In the genomic region with DNA sequence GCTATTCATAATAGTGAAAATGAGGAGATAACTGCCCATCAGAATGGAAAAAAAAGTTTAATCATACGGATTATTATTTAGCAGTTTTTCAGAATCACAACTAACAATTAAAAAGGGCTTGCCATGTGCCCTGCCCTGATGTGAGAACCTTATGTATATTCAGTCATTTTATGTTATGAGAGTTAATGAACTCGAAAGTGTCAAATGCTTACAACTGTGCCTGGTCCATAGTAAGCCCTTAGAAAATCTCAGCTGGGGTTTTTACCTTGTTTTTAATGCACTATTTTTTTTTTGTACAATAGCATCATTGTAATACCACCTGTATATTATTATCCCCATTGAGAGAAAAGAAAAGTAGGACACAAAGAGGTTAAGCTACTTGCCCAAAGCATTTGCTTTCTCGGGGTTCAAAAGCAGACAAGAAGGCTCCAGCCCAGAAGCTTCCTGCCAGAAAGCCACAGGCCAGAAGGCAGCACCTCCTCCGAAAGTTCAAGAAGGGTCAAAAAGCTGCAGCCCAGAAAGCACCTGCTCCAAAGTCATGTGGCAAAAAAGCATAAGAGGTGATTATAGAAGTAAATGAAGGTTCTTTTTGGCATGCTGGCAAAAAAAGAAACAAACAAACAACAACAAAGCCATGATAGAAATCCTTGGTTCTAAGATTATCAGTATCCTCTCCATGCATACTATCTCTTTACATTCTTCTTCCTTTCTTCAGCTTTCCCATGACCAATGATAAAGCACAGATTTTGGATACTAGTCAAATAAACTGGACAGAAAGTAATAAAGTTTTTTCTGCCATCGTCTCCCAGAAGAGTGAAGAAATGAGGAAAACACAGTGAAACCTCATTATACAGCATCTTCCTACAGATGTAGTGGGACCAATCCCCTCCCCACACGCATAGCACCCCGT, we compare ENCODE assay signal across 9 cellular contexts. TPM values are rescaled to one million over a fixed set of nuclear protein-coding genes. Genes with fewer than 3 reads are reported as not detected.
DNase-seq lines count a peak whose midpoint lies in the region; ATAC-seq, FAIRE-seq and TF ChIP-seq lines count a peak whose summit lies in the region.
"Had no signal": no experiment of that assay in that cellular context is flagged by ENCODE, and none has a peak within 500 bp of the region (broad histone marks: within the 10 kb centered on the region; RNA-seq: fewer than 3 reads in every experiment).

No MANE protein-coding gene starts in this region.

- no peaks in the 10 kb centered on the region for H3K4me1 ChIP-seq in mucosa of descending colon (ENCODE audit: low read depth)

- peak in 1 of 3 donors; percentile 14 for DNase-seq in mucosa of descending colon
- no peak for DNase-seq in effector CD8-positive, alpha-beta T cell (lab: John Stamatoyannopoulos, UW)
- no peak for DNase-seq in Kasumi-1 (lab: John Stamatoyannopoulos, UW)
- DNase-seq in frontal cortex (ENCODE audit: low spot score in 2 of 2): no peak
- no peak for DNase-seq in NCI-H446 (lab: John Stamatoyannopoulos, UW)

- FAIRE-seq in frontal cortex (lab: Jason Lieb, UNC): no peak
- FAIRE-seq: H1 had no signal

- no peaks in the 10 kb centered on the region for H3K9me3 ChIP-seq in mucosa of descending colon

- intact Hi-C loops in mucosa of descending colon (cut with DNase I, micrococcal nuclease): no loop called here

- no peak for TF ChIP-seq CTCF in mucosa of descending colon (IDR thresholded peaks at IDR 0.05)

- no peaks in the 10 kb centered on the region for H3K36me3 ChIP-seq in mucosa of descending colon (ENCODE audit: low read depth)

- ATAC-seq in GM18861 (IDR thresholded peaks at IDR 0.05; ENCODE audit: unreplicated experiment): peak; percentile 98
- ATAC-seq in GM21619 (IDR thresholded peaks at IDR 0.05; ENCODE audit: unreplicated experiment): peak; percentile 98
- ATAC-seq in HG03521 (IDR thresholded peaks at IDR 0.05; ENCODE audit: unreplicated experiment): peak; percentile 93
- peak; percentile 32 for ATAC-seq in mucosa of descending colon

- no peak overlapping the region for H3K4me3 ChIP-seq in mucosa of descending colon

RNA-seq across cellular contexts. Expression of gene NAP1L1, which starts 59.1 kb away (rescaled TPM):
- total RNA-seq in mucosa of descending colon (100 to 1,000 TPM in 2 of 3 donors, 10 to 100 TPM in 1; 81.4 to 310 (median 142) TPM), frontal cortex (144 TPM)

Comparison
In these comparisons a context has a peak if more than half of its experiments do, and no peak if none do; other contexts are left out.
1. ATAC-seq: peak in every context shown above with its lines; median percentile 98 in GM18861; 98 in GM21619; 93 in HG03521; 32 in mucosa of descending colon.